12 cellular contexts compared by ENCODE assay signal in the genomic region with DNA sequence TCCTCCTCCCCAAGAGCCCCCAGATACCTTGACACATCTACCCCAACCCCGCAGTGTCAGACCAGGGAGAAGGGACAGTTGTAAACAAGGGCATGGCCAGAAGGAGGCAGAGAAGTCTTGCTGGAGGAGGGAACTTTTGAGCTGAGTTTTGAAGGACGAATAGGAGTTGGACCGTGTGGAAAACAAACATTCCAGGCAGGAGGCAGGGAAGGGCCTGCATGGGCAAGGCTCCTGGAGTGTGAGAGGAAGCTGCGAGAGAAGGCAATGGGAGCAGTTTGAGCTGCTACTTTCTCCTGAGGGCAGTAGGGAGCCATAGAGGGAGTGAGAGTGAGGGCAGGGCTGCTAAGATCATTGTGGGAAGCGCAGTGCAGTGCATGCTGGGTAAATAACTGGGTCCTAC. TPM values are rescaled to one million over a fixed set of nuclear protein-coding genes. Genes with fewer than 3 reads are reported as not detected.
DNase-seq lines count a peak whose midpoint lies in the region; ATAC-seq, FAIRE-seq and TF ChIP-seq lines count a peak whose summit lies in the region.
"Had no signal": no experiment of that assay in that cellular context is flagged by ENCODE, and none has a peak within 500 bp of the region (broad histone marks: within the 10 kb centered on the region; RNA-seq: fewer than 3 reads in every experiment).

No MANE protein-coding gene starts in this region.

- TF ChIP-seq CTCF in CD8-positive, alpha-beta T cell (IDR thresholded peaks at IDR 0.05) = no peak
- TF ChIP-seq CTCF in ascending aorta (IDR thresholded peaks at IDR 0.05) = no peak

- no peak for ATAC-seq in CD8-positive, alpha-beta T cell
- ATAC-seq in activated T-helper 17 cell treated with anti-CD3 and anti-CD28 coated beads, Interleukin-2, amount 50 U/mL, for 72 hours (replicated peaks) = no peak
- ATAC-seq in naive thymus-derived CD4-positive, alpha-beta T cell = no peak

- H3K36me3 Mint-ChIP-seq in CD8-positive, alpha-beta T cell = peaks cover 42% of the 10 kb centered on the region
- H3K36me3 Mint-ChIP-seq in activated T-helper 17 cell treated with anti-CD3 and anti-CD28 coated beads, Interleukin-2, amount 50 U/mL, for 72 hours (ENCODE audit: low read depth) = peaks cover 57% of the 10 kb centered on the region
- peaks cover 0 to 38% (median 5%) of the 10 kb centered on the region in 5 donors for H3K36me3 Mint-ChIP-seq in naive thymus-derived CD4-positive, alpha-beta T cell

- POLR2A ChIA-PET in CD8-positive, alpha-beta T cell (lab: Charles Lee) = no interaction called here
- POLR2A ChIA-PET in naive thymus-derived CD4-positive, alpha-beta T cell (lab: Charles Lee) = interaction anchor here (0.9 to 45.2 kb wide), 3 partner anchors 44 to 105 kb away, joined by 4 to 961 read pairs (median 18); partner anchors contain the start of gene ARRDC2

- H3K27ac Mint-ChIP-seq in CD8-positive, alpha-beta T cell = peak overlapping the region; percentile 49
- peak overlapping the region; percentile 17 for H3K27ac Mint-ChIP-seq in activated T-helper 17 cell treated with anti-CD3 and anti-CD28 coated beads, Interleukin-2, amount 50 U/mL, for 72 hours
- H3K27ac Mint-ChIP-seq in naive thymus-derived CD4-positive, alpha-beta T cell = peak overlapping the region in 4 of 9 donors; percentile 28 to 76 (median 55)

- H3K4me1 Mint-ChIP-seq in CD8-positive, alpha-beta T cell (ENCODE audit: low read depth) = peaks cover under 1% of the 10 kb centered on the region
- H3K4me1 Mint-ChIP-seq in activated T-helper 17 cell treated with anti-CD3 and anti-CD28 coated beads, Interleukin-2, amount 50 U/mL, for 72 hours = no peaks in the 10 kb centered on the region
- peaks cover 0 to 6% (median 4%) of the 10 kb centered on the region in 7 donors for H3K4me1 Mint-ChIP-seq in naive thymus-derived CD4-positive, alpha-beta T cell

- DNase-seq in CD8-positive, alpha-beta T cell = peak in 3 of 7 experiments; percentile 10 to 41 (median 27)
- DNase-seq in H7 (peak; percentile 66), ascending aorta (ENCODE audit: low spot score in 2 of 2) (no peak), NCI-H345 treated with DMSO at 0.1 percent for 48 hours (lab: John Stamatoyannopoulos, UW; ENCODE audit: unreplicated experiment) (no peak), GF-D8 (lab: John Stamatoyannopoulos, UW) (no peak), GM19239 (ENCODE audit: insufficient read length, low spot score) (no peak)
- peak in 5 of 9 donors; percentile 31 to 45 (median 33) for DNase-seq in naive thymus-derived CD4-positive, alpha-beta T cell
- DNase-seq: NCI-H1930 had no signal

- no peak overlapping the region for H3K4me3 Mint-ChIP-seq in CD8-positive, alpha-beta T cell
- no peak overlapping the region for H3K4me3 Mint-ChIP-seq in activated T-helper 17 cell treated with anti-CD3 and anti-CD28 coated beads, Interleukin-2, amount 50 U/mL, for 72 hours
- H3K4me3 Mint-ChIP-seq in naive thymus-derived CD4-positive, alpha-beta T cell = no peak overlapping the region

- no peaks in the 10 kb centered on the region for H3K9me3 Mint-ChIP-seq in CD8-positive, alpha-beta T cell
- no peaks in the 10 kb centered on the region for H3K9me3 Mint-ChIP-seq in activated T-helper 17 cell treated with anti-CD3 and anti-CD28 coated beads, Interleukin-2, amount 50 U/mL, for 72 hours
- H3K9me3 Mint-ChIP-seq in naive thymus-derived CD4-positive, alpha-beta T cell = no peaks in the 10 kb centered on the region

- H3K9me3 ChIP-seq in CD8-positive, alpha-beta T cell (ENCODE audit: low read length) = no peaks in the 10 kb centered on the region
- no peaks in the 10 kb centered on the region for H3K9me3 ChIP-seq in naive thymus-derived CD4-positive, alpha-beta T cell (ENCODE audit: control insufficient read depth in 2 of 3, low read length in 3 of 3)
- no peaks in the 10 kb centered on the region for H3K9me3 ChIP-seq in ascending aorta
- H3K9me3 ChIP-seq: right atrium auricular region, SJSA1 had no signal

- FAIRE-seq in GM19239 (lab: Jason Lieb, UNC) = no peak
- FAIRE-seq: islet of Langerhans had no signal

- H3K4me3 ChIP-seq in CD8-positive, alpha-beta T cell (ENCODE audit: low read depth, low read length) = no peak overlapping the region
- H3K4me3 ChIP-seq in H7 (ENCODE audit: insufficient read depth, low read depth, low read length) (no peak overlapping the region), ascending aorta (no peak overlapping the region)
- H3K4me3 ChIP-seq in naive thymus-derived CD4-positive, alpha-beta T cell (ENCODE audit: low read length) = no peak overlapping the region
- H3K4me3 ChIP-seq: right atrium auricular region, SJSA1 had no signal

- H3K36me3 ChIP-seq in CD8-positive, alpha-beta T cell (ENCODE audit: insufficient read depth, low read length) = peaks cover 8% of the 10 kb centered on the region
- H3K36me3 ChIP-seq in H7 (replicated peaks; ENCODE audit: control insufficient read depth, insufficient read depth, low read length) (no peaks in the 10 kb centered on the region), ascending aorta (no peaks in the 10 kb centered on the region)
- peaks cover 0 to 42% (median 0%) of the 10 kb centered on the region in 3 experiments for H3K36me3 ChIP-seq in naive thymus-derived CD4-positive, alpha-beta T cell (ENCODE audit: control insufficient read depth in 2 of 3, insufficient read depth in 3 of 3, low read length in 3 of 3)
- H3K36me3 ChIP-seq: right atrium auricular region, SJSA1 had no signal

- no peak overlapping the region for H3K27ac ChIP-seq in CD8-positive, alpha-beta T cell (ENCODE audit: low read depth, low read length)
- H3K27ac ChIP-seq in naive thymus-derived CD4-positive, alpha-beta T cell (ENCODE audit: low read depth, low read length) = no peak overlapping the region
- H3K27ac ChIP-seq in ascending aorta = no peak overlapping the region
- H3K27ac ChIP-seq: right atrium auricular region, SJSA1 had no signal

- no peaks in the 10 kb centered on the region for H3K27me3 Mint-ChIP-seq in CD8-positive, alpha-beta T cell (ENCODE audit: low read depth)
- H3K27me3 Mint-ChIP-seq in activated T-helper 17 cell treated with anti-CD3 and anti-CD28 coated beads, Interleukin-2, amount 50 U/mL, for 72 hours = no peaks in the 10 kb centered on the region
- no peaks in the 10 kb centered on the region for H3K27me3 Mint-ChIP-seq in naive thymus-derived CD4-positive, alpha-beta T cell

- intact Hi-C loops in CD8-positive, alpha-beta T cell (cut with DNase I, micrococcal nuclease) = no loop called here
- intact Hi-C loops in naive thymus-derived CD4-positive, alpha-beta T cell (cut with micrococcal nuclease) = loop anchor here (1.0 to 5.0 kb wide), 4 partner anchors 50 to 188 kb away; partner anchors contain the start of gene PIK3R2 (in 1 of the 2)
- intact Hi-C loops in ascending aorta (cut with DNase I) = no loop called here

- H3K4me1 ChIP-seq in CD8-positive, alpha-beta T cell (ENCODE audit: insufficient read depth, low read length) = peaks cover 4% of the 10 kb centered on the region
- peaks cover 4% of the 10 kb centered on the region in 2 donors for H3K4me1 ChIP-seq in naive thymus-derived CD4-positive, alpha-beta T cell (ENCODE audit: control insufficient read depth in 2 of 2, insufficient read depth in 2 of 2, low read length in 2 of 2)
- peaks cover 0 to 2% of the 10 kb centered on the region in 2 donors for H3K4me1 ChIP-seq in ascending aorta

- CTCF ChIA-PET in CD8-positive, alpha-beta T cell (lab: Charles Lee) = interaction anchor here (1.1 to 11.7 kb wide), 3 partner anchors 38 to 60 kb away, joined by 3 to 256 read pairs (median 4); partner anchors contain the start of gene ARRDC2
- CTCF ChIA-PET in naive thymus-derived CD4-positive, alpha-beta T cell (lab: Charles Lee) = interaction anchor here (0.5 to 9.9 kb wide), 12 partner anchors 9 to 346 kb away, joined by 3 to 147 read pairs (median 4); partner anchors contain the start of gene ARRDC2

- no peaks in the 10 kb centered on the region for H3K27me3 ChIP-seq in CD8-positive, alpha-beta T cell (ENCODE audit: insufficient read depth, low read length)
- H3K27me3 ChIP-seq in H7 (ENCODE audit: control insufficient read depth, insufficient read depth, low read length) (no peaks in the 10 kb centered on the region; the same call in none of the 2 replicates), ascending aorta (no peaks in the 10 kb centered on the region)
- H3K27me3 ChIP-seq in naive thymus-derived CD4-positive, alpha-beta T cell (ENCODE audit: control insufficient read depth in 2 of 2, insufficient read depth in 2 of 2, low read length in 2 of 2) = no peaks in the 10 kb centered on the region
- H3K27me3 ChIP-seq: right atrium auricular region, SJSA1 had no signal

RNA-seq across cellular contexts. Expression of gene IL12RB1, which starts 23.3 kb away (rescaled TPM):
- 10 to 100 TPM; 22.7 to 25.6 TPM for total RNA-seq in CD8-positive, alpha-beta T cell
- not detected in 2 replicates for total RNA-seq in H7 (2014; rRNA removed; shearing (Covaris generic))
- 10 to 100 TPM; 28.6 to 54.5 TPM for total RNA-seq in activated T-helper 17 cell treated with anti-CD3 and anti-CD28 coated beads, Interleukin-2, amount 50 U/mL, for 72 hours
- total RNA-seq in naive thymus-derived CD4-positive, alpha-beta T cell = 100 to 1,000 TPM in 1 of 5 experiments, 10 to 100 TPM in 4; 17.7 to 110 (median 25.0) TPM
- 10 to 100 TPM; 17.6 to 24.1 TPM for polyA plus RNA-seq in naive thymus-derived CD4-positive, alpha-beta T cell
- total RNA-seq in ascending aorta = 1.5 TPM

RNA-seq across cellular contexts. Expression of gene MAST3, which starts 34.1 kb away (rescaled TPM):
- total RNA-seq in CD8-positive, alpha-beta T cell = 10 to 100 TPM; 13.7 to 15.2 TPM
- total RNA-seq in H7 (2014; rRNA removed; shearing (Covaris generic)) = 2.4 and 4.0 TPM in 2 replicates
- total RNA-seq in activated T-helper 17 cell treated with anti-CD3 and anti-CD28 coated beads, Interleukin-2, amount 50 U/mL, for 72 hours = 10 to 100 TPM; 23.5 to 46.6 TPM
- 10 to 100 TPM; 36.0 to 58.7 (median 50.6) TPM for total RNA-seq in naive thymus-derived CD4-positive, alpha-beta T cell
- polyA plus RNA-seq in naive thymus-derived CD4-positive, alpha-beta T cell = 10 to 100 TPM; 10.2 to 20.3 TPM
- 32.8 TPM for total RNA-seq in ascending aorta

RNA-seq across cellular contexts. Expression of gene ARRDC2, which starts 55.5 kb away (rescaled TPM):
- 100 to 1,000 TPM; 288 to 303 TPM for total RNA-seq in CD8-positive, alpha-beta T cell
- total RNA-seq in H7 (2014; rRNA removed; shearing (Covaris generic)) = 4.8 and 14.0 TPM in 2 replicates
- 10 to 100 TPM; 32.0 to 98.0 TPM for total RNA-seq in activated T-helper 17 cell treated with anti-CD3 and anti-CD28 coated beads, Interleukin-2, amount 50 U/mL, for 72 hours
- total RNA-seq in naive thymus-derived CD4-positive, alpha-beta T cell = 100 to 1,000 TPM in 4 of 5 experiments, 10 to 100 TPM in 1; 77.2 to 237 (median 152) TPM
- polyA plus RNA-seq in naive thymus-derived CD4-positive, alpha-beta T cell = 10 to 100 TPM; 31.8 to 60.1 TPM
- total RNA-seq in ascending aorta = 443 TPM

Comparison
In these comparisons a context has a peak if more than half of its experiments do, and no peak if none do; other contexts are left out.
1. DNase-seq: peak in H7 (single experiment) and naive thymus-derived CD4-positive, alpha-beta T cell (5 of 9); none in ascending aorta (0 of 2), NCI-H345 treated with DMSO at 0.1 percent for 48 hours (single experiment), GF-D8 (single experiment) and GM19239 (single experiment).
2. intact Hi-C loops: an anchor here in naive thymus-derived CD4-positive, alpha-beta T cell (1.0 to 5.0 kb wide); none called in CD8-positive, alpha-beta T cell and ascending aorta.